Comparison of ENCODE assay signal across 1 cellular context in genomic region chr16:57341441-57342303, GRCh38.
TF ChIP-seq lines count a peak whose summit lies in the region.

No MANE protein-coding gene starts in this region.

TF ChIP-seq in WTC11, 78 proteins besides CTCF, POLR2A, EP300 and RAD21 (continued from another document):
- TF ChIP-seq SOX15 (CRISPR knock-in tag; IDR thresholded peaks at IDR 0.05): no peak
